12 cellular contexts compared by ENCODE assay signal in the genomic region with DNA sequence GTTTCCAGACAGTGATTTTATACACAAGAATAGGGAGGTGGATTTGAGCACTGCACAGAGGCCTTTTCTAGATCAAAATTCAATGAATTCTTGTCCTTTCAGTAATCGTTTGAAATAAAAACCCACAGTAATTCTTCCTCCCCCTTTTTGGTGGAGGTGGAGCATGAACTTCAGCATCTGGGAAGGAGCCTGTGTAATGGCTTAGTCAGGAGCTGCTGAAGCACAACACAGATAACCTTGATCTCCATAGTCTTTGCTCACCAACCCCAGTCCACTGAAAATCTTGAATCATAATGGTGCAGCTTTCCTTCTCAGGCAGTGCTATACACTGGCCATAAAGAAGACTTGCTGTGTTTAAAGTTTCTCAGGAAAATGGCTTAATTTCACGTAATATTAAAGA. TPM values are rescaled to one million over a fixed set of nuclear protein-coding genes. Genes with fewer than 3 reads are reported as not detected.
A peak's percentile ranks its signal among the peaks of the same experiment; 100 is the strongest.
DNase-seq lines count a peak whose midpoint lies in the region; ATAC-seq and TF ChIP-seq lines count a peak whose summit lies in the region.
"Had no signal": no experiment of that assay in that cellular context is flagged by ENCODE, and none has a peak within 500 bp of the region (broad histone marks: within the 10 kb centered on the region; RNA-seq: fewer than 3 reads in every experiment).

No MANE protein-coding gene starts in this region.

- no peak for TF ChIP-seq CTCF in fibroblast of lung (conservative IDR thresholded peaks at IDR 0.05 in 1 of 2, IDR thresholded peaks at IDR 0.05 in 1 of 2; ENCODE audit: low read depth in 1 of 2, low read length in 2 of 2)
- TF ChIP-seq CTCF in smooth muscle cell (IDR thresholded peaks at IDR 0.05; ENCODE audit: borderline replicate concordance, insufficient read depth, poor library complexity, severe bottlenecking): no peak

- no peaks in the 10 kb centered on the region for H3K36me3 Mint-ChIP-seq in activated naive CD8-positive, alpha-beta T cell treated with anti-CD3 and anti-CD28 coated beads, Interleukin-2, amount 50 U/mL, for 24 hours (ENCODE audit: low read depth)
- H3K36me3 Mint-ChIP-seq in activated naive CD8-positive, alpha-beta T cell treated with anti-CD3 and anti-CD28 coated beads for 36 hours: no peaks in the 10 kb centered on the region

- peak overlapping the region; percentile 36 for H3K27ac Mint-ChIP-seq in activated naive CD8-positive, alpha-beta T cell treated with anti-CD3 and anti-CD28 coated beads, Interleukin-2, amount 50 U/mL, for 24 hours
- no peak overlapping the region for H3K27ac Mint-ChIP-seq in activated naive CD8-positive, alpha-beta T cell treated with anti-CD3 and anti-CD28 coated beads for 36 hours
- H3K27ac Mint-ChIP-seq: nephron progenitor cell had no signal

- 68% methylated on average over 2 of the region's 2 CpGs for WGBS in smooth muscle cell (ENCODE audit: low lambda C conversion rate)

- H3K4me2 ChIP-seq in fibroblast of lung (ENCODE audit: extremely low read depth, insufficient read depth, low read length) (peak overlapping the region; percentile 79), smooth muscle cell (peak overlapping the region; percentile 51)

- H2AFZ ChIP-seq in fibroblast of lung (ENCODE audit: low read length) (peak overlapping the region; percentile 50), smooth muscle cell (ENCODE audit: low read depth) (no peak overlapping the region)

- H3K79me2 ChIP-seq in fibroblast of lung (ENCODE audit: control insufficient read depth, insufficient read depth, low read length) (no peaks in the 10 kb centered on the region), smooth muscle cell (ENCODE audit: low read depth) (no peaks in the 10 kb centered on the region)

- peaks cover 15% of the 10 kb centered on the region for H3F3A ChIP-seq in smooth muscle cell (ENCODE audit: low read depth)

- H3K27me3 ChIP-seq in fibroblast of lung (ENCODE audit: control insufficient read depth, insufficient read depth, low read length) (no peaks in the 10 kb centered on the region), smooth muscle cell (ENCODE audit: low read depth) (no peaks in the 10 kb centered on the region)

- H3K4me3 Mint-ChIP-seq in activated naive CD8-positive, alpha-beta T cell treated with anti-CD3 and anti-CD28 coated beads, Interleukin-2, amount 50 U/mL, for 24 hours: no peak overlapping the region
- H3K4me3 Mint-ChIP-seq in activated naive CD8-positive, alpha-beta T cell treated with anti-CD3 and anti-CD28 coated beads for 36 hours: no peak overlapping the region
- H3K4me3 Mint-ChIP-seq: nephron progenitor cell had no signal

- no peak for ATAC-seq in activated naive CD8-positive, alpha-beta T cell treated with anti-CD3 and anti-CD28 coated beads, Interleukin-2, amount 50 U/mL, for 24 hours
- ATAC-seq in HG03442 (IDR thresholded peaks at IDR 0.05; ENCODE audit: unreplicated experiment) (no peak), HG03432 (IDR thresholded peaks at IDR 0.05; ENCODE audit: unreplicated experiment) (no peak)

- H3K9me3 ChIP-seq in fibroblast of lung (ENCODE audit: control insufficient read depth, insufficient read depth, low read depth, low read length): no peaks in the 10 kb centered on the region
- no peaks in the 10 kb centered on the region for H3K9me3 ChIP-seq in smooth muscle cell (replicated peaks; ENCODE audit: low read depth)

- peak overlapping the region; percentile 73 for H3K27ac ChIP-seq in fibroblast of lung (ENCODE audit: insufficient read depth, low read length)
- H3K27ac ChIP-seq in smooth muscle cell (ENCODE audit: low read depth): peak overlapping the region; percentile 71

- H3K36me3 ChIP-seq in fibroblast of lung (ENCODE audit: control insufficient read depth, insufficient read depth, low read length): no peaks in the 10 kb centered on the region
- no peaks in the 10 kb centered on the region for H3K36me3 ChIP-seq in smooth muscle cell (ENCODE audit: low read depth)

- H3K27me3 Mint-ChIP-seq in activated naive CD8-positive, alpha-beta T cell treated with anti-CD3 and anti-CD28 coated beads, Interleukin-2, amount 50 U/mL, for 24 hours: no peaks in the 10 kb centered on the region
- H3K27me3 Mint-ChIP-seq in activated naive CD8-positive, alpha-beta T cell treated with anti-CD3 and anti-CD28 coated beads for 36 hours: no peaks in the 10 kb centered on the region

- peaks cover 28% of the 10 kb centered on the region for H3K4me1 Mint-ChIP-seq in activated naive CD8-positive, alpha-beta T cell treated with anti-CD3 and anti-CD28 coated beads, Interleukin-2, amount 50 U/mL, for 24 hours
- peaks cover 3% of the 10 kb centered on the region for H3K4me1 Mint-ChIP-seq in activated naive CD8-positive, alpha-beta T cell treated with anti-CD3 and anti-CD28 coated beads for 36 hours

- no peaks in the 10 kb centered on the region for H3K9me3 Mint-ChIP-seq in activated naive CD8-positive, alpha-beta T cell treated with anti-CD3 and anti-CD28 coated beads, Interleukin-2, amount 50 U/mL, for 24 hours
- H3K9me3 Mint-ChIP-seq in activated naive CD8-positive, alpha-beta T cell treated with anti-CD3 and anti-CD28 coated beads for 36 hours: no peaks in the 10 kb centered on the region
- H3K9me3 Mint-ChIP-seq: nephron progenitor cell had no signal

- H4K20me1 ChIP-seq in fibroblast of lung (ENCODE audit: control insufficient read depth, extremely low read depth, insufficient read depth, low read length) (no peaks in the 10 kb centered on the region), smooth muscle cell (ENCODE audit: low read depth) (no peaks in the 10 kb centered on the region)

- no peak overlapping the region for H3K9ac ChIP-seq in fibroblast of lung (ENCODE audit: insufficient read depth, low read length)
- H3K9ac ChIP-seq in smooth muscle cell (ENCODE audit: low read depth): peak overlapping the region; percentile 10

- DNase-seq in activated naive CD8-positive, alpha-beta T cell treated with anti-CD3 and anti-CD28 coated beads, Interleukin-2, amount 50 U/mL, for 24 hours: no peak
- DNase-seq in activated naive CD8-positive, alpha-beta T cell treated with anti-CD3 and anti-CD28 coated beads for 36 hours: no peak
- DNase-seq in SK-N-DZ (ENCODE audit: low spot score): peak; percentile 22
- peak; percentile 67 to 91 for DNase-seq in fibroblast of lung (ENCODE audit: low read depth in 2 of 2)
- no peak for DNase-seq in smooth muscle cell (lab: John Stamatoyannopoulos, UW; ENCODE audit: unreplicated experiment)
- no peak for DNase-seq in OCI-M1 (lab: John Stamatoyannopoulos, UW)
- DNase-seq: cerebellar nuclear complex had no signal

- H3K4me3 ChIP-seq in fibroblast of lung (replicated peaks in 1 of 4; ENCODE audit: control extremely low read depth in 1 of 4, insufficient read depth in 1 of 4, low read depth in 3 of 4, low read length in 4 of 4) (peak overlapping the region in 2 of 4 experiments; percentile 3 to 18), smooth muscle cell (no peak overlapping the region)

- H3K4me1 ChIP-seq in fibroblast of lung (ENCODE audit: control insufficient read depth, extremely low read depth, insufficient read depth, low read length) (peaks cover 18% of the 10 kb centered on the region), smooth muscle cell (ENCODE audit: low read depth) (peaks cover 4% of the 10 kb centered on the region)

RNA-seq across cellular contexts. Expression of a gene that starts 6.4 kb away (rescaled TPM):
- total RNA-seq in activated naive CD8-positive, alpha-beta T cell treated with anti-CD3 and anti-CD28 coated beads for 36 hours: not detected
- 0.06 TPM in 1 of 2 replicates, not detected in the other for polyA plus RNA-seq in SK-N-DZ (2014; cell fraction: cytosol; rRNA removed)
- not detected in 2 replicates for polyA plus RNA-seq in SK-N-DZ (2014; cell fraction: nucleus; rRNA removed)
- total RNA-seq in fibroblast of lung (not detected in 2 replicates), smooth muscle cell (not detected in 2 replicates)
- polyA plus RNA-seq in fibroblast of lung (not detected in 2 replicates), smooth muscle cell (not detected in 2 replicates)
- not detected in 2 replicates for polyA plus RNA-seq in fibroblast of lung (2012)
- polyA minus RNA-seq in fibroblast of lung (ENCODE audit: low replicate concordance): not detected in 2 replicates
- total RNA-seq: NCI-H460 had no signal
- polyA plus RNA-seq: thymus had no signal

RNA-seq across cellular contexts. Expression of a gene that starts 35.2 kb away (rescaled TPM):
- total RNA-seq in activated naive CD8-positive, alpha-beta T cell treated with anti-CD3 and anti-CD28 coated beads for 36 hours: 1 to 10 TPM; 5.9 to 6.0 TPM
- 4.4 and 7.7 TPM in 2 replicates for polyA plus RNA-seq in SK-N-DZ (2014; cell fraction: cytosol; rRNA removed)
- 14.0 and 18.1 TPM in 2 replicates for polyA plus RNA-seq in SK-N-DZ (2014; cell fraction: nucleus; rRNA removed)
- 18.5 and 21.6 TPM in 2 replicates for total RNA-seq in fibroblast of lung
- 7.2 and 9.9 TPM in 2 replicates for polyA plus RNA-seq in fibroblast of lung
- polyA plus RNA-seq in fibroblast of lung (2012): 5.9 and 8.4 TPM in 2 replicates
- 6.2 and 7.4 TPM in 2 replicates for polyA minus RNA-seq in fibroblast of lung (ENCODE audit: low replicate concordance)
- 11.6 and 14.0 TPM in 2 replicates for total RNA-seq in smooth muscle cell
- polyA plus RNA-seq in smooth muscle cell: 3.2 and 3.7 TPM in 2 replicates

Comparison
In these comparisons a context has a peak if more than half of its experiments do, and no peak if none do; other contexts are left out.
1. DNase-seq: peak in SK-N-DZ (single experiment) and fibroblast of lung (2 of 2); none in activated naive CD8-positive, alpha-beta T cell treated with anti-CD3 and anti-CD28 coated beads, Interleukin-2, amount 50 U/mL, for 24 hours (single experiment), activated naive CD8-positive, alpha-beta T cell treated with anti-CD3 and anti-CD28 coated beads for 36 hours (single experiment), smooth muscle cell (single experiment) and OCI-M1 (single experiment).